ENCODE assay signal across 8 cellular contexts in genomic region chr3:128878011-128878457, GRCh38. TPM values are rescaled to one million over a fixed set of nuclear protein-coding genes. Genes with fewer than 3 reads are reported as not detected.
A peak's percentile ranks its signal among the peaks of the same experiment; 100 is the strongest.
DNase-seq lines count a peak whose midpoint lies in the region; ATAC-seq and TF ChIP-seq lines count a peak whose summit lies in the region.

No MANE protein-coding gene starts in this region.

- H3K9ac ChIP-seq in mucosa of stomach (ENCODE audit: low read length) = peak overlapping the region; percentile 86

- H3K4me1 ChIP-seq in breast epithelium (peaks cover 2 to 16% of the 10 kb centered on the region in 2 donors), mucosa of stomach (ENCODE audit: control insufficient read depth, insufficient read depth, low read length) (peaks cover 24% of the 10 kb centered on the region)

- H3K9me3 ChIP-seq in breast epithelium = no peaks in the 10 kb centered on the region
- H3K9me3 ChIP-seq in mucosa of stomach (ENCODE audit: control insufficient read depth, low read length) = no peaks in the 10 kb centered on the region

- TF ChIP-seq CTCF in 22Rv1 (IDR thresholded peaks at IDR 0.05) = no peak
- TF ChIP-seq CTCF in HL-60 (IDR thresholded peaks at IDR 0.05; ENCODE audit: insufficient read depth, low read length) = no peak
- no peak for TF ChIP-seq CTCF in breast epithelium (IDR thresholded peaks at IDR 0.05)

- H3K36me3 ChIP-seq in breast epithelium (no peaks in the 10 kb centered on the region), mucosa of stomach (ENCODE audit: control insufficient read depth, insufficient read depth, low read length) (no peaks in the 10 kb centered on the region)

- H3K27ac ChIP-seq in 22Rv1 (peak overlapping the region; percentile 75), HL-60 (replicated peaks) (peak overlapping the region; percentile 95), breast epithelium (peak overlapping the region; percentile 95 to 97)

- H3K4me3 ChIP-seq in HL-60 (replicated peaks; ENCODE audit: insufficient read depth, low read length) (peak overlapping the region; percentile 80), breast epithelium (peak overlapping the region; percentile 68 to 77 (median 74)), mucosa of stomach (ENCODE audit: low read length) (no peak overlapping the region)

- DNase-seq in HL-60 (ENCODE audit: low read depth in 1 of 2, low spot score in 1 of 2) = peak in 1 of 2 experiments; percentile 23
- no peak for DNase-seq in breast epithelium (ENCODE audit: low spot score in 2 of 2)
- no peak for DNase-seq in NCI-H2029 (lab: John Stamatoyannopoulos, UW)
- no peak for DNase-seq in NCI-H1694 (lab: John Stamatoyannopoulos, UW)
- DNase-seq in NCI-H510A (lab: John Stamatoyannopoulos, UW) = no peak

- TF ChIP-seq POLR2A in breast epithelium (IDR thresholded peaks at IDR 0.05) = no peak

- ATAC-seq in GM21360 (IDR thresholded peaks at IDR 0.05; ENCODE audit: unreplicated experiment) = no peak

- intact Hi-C loops in breast epithelium (cut with DNase I; ENCODE audit: low total_unique reads) = no loop called here

- H3K27me3 ChIP-seq in HL-60 (ENCODE audit: insufficient read depth, poor library complexity, severe bottlenecking) (no peaks in the 10 kb centered on the region), breast epithelium (no peaks in the 10 kb centered on the region), mucosa of stomach (ENCODE audit: control insufficient read depth, insufficient read depth, low read length) (peaks cover 4% of the 10 kb centered on the region)

RNA-seq across cellular contexts. Expression of gene ACAD9, which starts 1.4 kb away (rescaled TPM):
- total RNA-seq in breast epithelium = 10 to 100 TPM; 33.3 to 59.6 (median 43.9) TPM
